Comparison of ENCODE assay signal across 1 cellular context in genomic region chr7:514651-515598, GRCh38.
TF ChIP-seq lines count a peak whose summit lies in the region.

No MANE protein-coding gene starts in this region.

TF ChIP-seq in K562, 482 proteins besides CTCF, POLR2A, EP300 and RAD21 (continued from another document):
- TF ChIP-seq PBX2 (CRISPR knock-in tag; IDR thresholded peaks at IDR 0.05; ENCODE audit: low read depth) (no peak), PBX2 (tag; conservative IDR thresholded peaks at IDR 0.05; ENCODE audit: low read depth) (0 out of 2 replicates have a peak, but pooled peaks have one; percentile 15), PKNOX1 (IDR thresholded peaks at IDR 0.05) (peak; percentile 83), ZBTB33 (CRISPR knock-in tag; IDR thresholded peaks at IDR 0.05) (0 out of 2 replicates have a peak, but pooled peaks have one; percentile 16), NCOA4 (IDR thresholded peaks at IDR 0.05; ENCODE audit: partially characterized antibody) (no peak), ARID2 (IDR thresholded peaks at IDR 0.05) (no peak), VEZF1 (CRISPR knock-in tag; IDR thresholded peaks at IDR 0.05) (no peak), ZNF583 (CRISPR knock-in tag; IDR thresholded peaks at IDR 0.05) (no peak)
